33 cellular contexts compared by ENCODE assay signal in genomic region chr14:53389207-53389606, GRCh38.
DNase-seq lines count a peak whose midpoint lies in the region; ATAC-seq, FAIRE-seq and TF ChIP-seq lines count a peak whose summit lies in the region.
"Had no signal": no experiment of that assay in that cellular context is flagged by ENCODE, and none has a peak within 500 bp of the region (broad histone marks: within the 10 kb centered on the region; RNA-seq: fewer than 3 reads in every experiment).

No MANE protein-coding gene starts in this region.

- no peaks in the 10 kb centered on the region for H3K9me1 ChIP-seq in endothelial cell of umbilical vein (replicated peaks; ENCODE audit: control insufficient read depth, extremely low read depth, insufficient read depth, low read length)
- no peaks in the 10 kb centered on the region for H3K9me1 ChIP-seq in keratinocyte (ENCODE audit: control insufficient read depth, extremely low read depth, insufficient read depth, low read length)

- H3K4me1 Mint-ChIP-seq in activated CD8-positive, alpha-beta T cell treated with anti-CD3 and anti-CD28 coated beads for 36 hours (ENCODE audit: low read depth), result no peaks in the 10 kb centered on the region
- H3K4me1 Mint-ChIP-seq: activated CD4-positive, alpha-beta memory T cell treated with anti-CD3 and anti-CD28 coated beads, Interleukin-2, amount 10 ng/mL, durations not matched to agents 7 days and 5 days; memory B cell had no signal

- FAIRE-seq in endothelial cell of umbilical vein (lab: Jason Lieb, UNC) (peak; percentile 15), keratinocyte (lab: Jason Lieb, UNC) (peak; percentile 57), GM12892 (lab: Jason Lieb, UNC) (no peak)
- FAIRE-seq: endometrium, GM12891, HepG2, TTC549 had no signal

- H3K27me3 ChIP-seq in PC-3 (ENCODE audit: low read length), result no peaks in the 10 kb centered on the region
- no peaks in the 10 kb centered on the region for H3K27me3 ChIP-seq in endothelial cell of umbilical vein (ENCODE audit: control insufficient read depth in 2 of 2, insufficient read depth in 2 of 2, low read length in 2 of 2)
- H3K27me3 ChIP-seq in keratinocyte (ENCODE audit: control insufficient read depth, extremely low read depth, insufficient read depth, low read length), result no peaks in the 10 kb centered on the region
- H3K27me3 ChIP-seq: ascending aorta, SJCRH30, spleen had no signal

- dilution Hi-C loops in endothelial cell of umbilical vein (cut with MboI; ENCODE audit: extremely low pct_ligation_motif_present, low sequenced_read_pairs), result no loop called here
- dilution Hi-C loops in keratinocyte (cut with MboI; ENCODE audit: extremely low pct_ligation_motif_present, low sequenced_read_pairs), result no loop called here

- H3K27ac ChIP-seq in PC-3 (ENCODE audit: low read length) (no peak overlapping the region), endothelial cell of umbilical vein (ENCODE audit: insufficient read depth, low read depth, low read length) (no peak overlapping the region), keratinocyte (ENCODE audit: control insufficient read depth, insufficient read depth, low read length) (peak overlapping the region; percentile 88)
- H3K27ac ChIP-seq: ascending aorta, C4-2B, HL-60, SJCRH30, spleen had no signal

- H3K36me3 Mint-ChIP-seq in activated CD8-positive, alpha-beta T cell treated with anti-CD3 and anti-CD28 coated beads for 36 hours (ENCODE audit: low read depth), result no peaks in the 10 kb centered on the region
- H3K36me3 Mint-ChIP-seq: type B pancreatic cell had no signal

- TF ChIP-seq POLR2A in endothelial cell of umbilical vein (IDR thresholded peaks at IDR 0.05; ENCODE audit: low read depth, low read length) (no peak), GM12892 (IDR thresholded peaks at IDR 0.05; ENCODE audit: low read depth, low read length) (no peak)

- H3K4me2 ChIP-seq in PC-3 (ENCODE audit: low read length), result no peak overlapping the region
- no peak overlapping the region for H3K4me2 ChIP-seq in endothelial cell of umbilical vein (ENCODE audit: insufficient read depth, low read length)
- peak overlapping the region; percentile 73 for H3K4me2 ChIP-seq in keratinocyte (ENCODE audit: control insufficient read depth, extremely low read depth, insufficient read depth, low read depth, low read length)
- H3K4me2 ChIP-seq: GM23338 had no signal

- H3K36me3 ChIP-seq in PC-3 (ENCODE audit: low read depth, low read length) (no peaks in the 10 kb centered on the region), endothelial cell of umbilical vein (ENCODE audit: control insufficient read depth in 2 of 2, extremely low read depth in 1 of 2, insufficient read depth in 2 of 2, low read length in 2 of 2) (no peaks in the 10 kb centered on the region), keratinocyte (ENCODE audit: control insufficient read depth in 2 of 2, extremely low read depth in 1 of 2, insufficient read depth in 2 of 2, low read length in 2 of 2) (no peaks in the 10 kb centered on the region)
- H3K36me3 ChIP-seq: ascending aorta, SJCRH30, spleen had no signal

- TF ChIP-seq CTCF in PC-3 (conservative IDR thresholded peaks at IDR 0.05; ENCODE audit: low read depth, low read length) (no peak), endothelial cell of umbilical vein (IDR thresholded peaks at IDR 0.05; ENCODE audit: extremely low read depth in 1 of 2, insufficient read depth in 1 of 2, low read depth in 1 of 2, low read length in 2 of 2) (no peak), keratinocyte (optimal IDR thresholded peaks at IDR 0.05 in 1 of 3, IDR thresholded peaks at IDR 0.05 in 1 of 3, conservative IDR thresholded peaks at IDR 0.05 in 1 of 3; ENCODE audit: extremely low read depth in 1 of 3, insufficient read depth in 2 of 3, low read length in 3 of 3) (no peak)
- TF ChIP-seq CTCF in activated CD8-positive, alpha-beta T cell treated with anti-CD3 and anti-CD28 coated beads for 36 hours (IDR thresholded peaks at IDR 0.05), result no peak

- CTCF ChIA-PET in PC-3 (lab: Charles Lee), result no interaction called here
- CTCF ChIA-PET in endothelial cell of umbilical vein (lab: Charles Lee), result interaction anchor here (0.5 to 3.9 kb wide), 7 partner anchors 10 to 1114 kb away, joined by 3 to 12 read pairs (median 5); no protein-coding TSS in a partner anchor
- CTCF ChIA-PET in activated CD8-positive, alpha-beta T cell treated with anti-CD3 and anti-CD28 coated beads for 36 hours (lab: Charles Lee), result interaction anchor here (1.9 kb wide), 1 partner anchor 10 kb away, joined by 5 read pairs; no protein-coding TSS in a partner anchor

- H3F3A ChIP-seq in PC-3 (ENCODE audit: low read length, unreplicated experiment), result no peaks in the 10 kb centered on the region

- H3K9me2 ChIP-seq in PC-3 (replicated peaks; ENCODE audit: low read length), result no peaks in the 10 kb centered on the region

- H3K9me3 ChIP-seq in PC-3 (ENCODE audit: low read length) (no peaks in the 10 kb centered on the region), endothelial cell of umbilical vein (replicated peaks; ENCODE audit: control insufficient read depth, insufficient read depth, low read length) (no peaks in the 10 kb centered on the region), keratinocyte (ENCODE audit: control insufficient read depth, low read depth, low read length) (no peaks in the 10 kb centered on the region)
- H3K9me3 ChIP-seq: ascending aorta, SJCRH30 had no signal

- no peaks in the 10 kb centered on the region for H3K79me2 ChIP-seq in PC-3 (ENCODE audit: low read length)
- H3K79me2 ChIP-seq in endothelial cell of umbilical vein (ENCODE audit: control insufficient read depth, insufficient read depth, low read length), result no peaks in the 10 kb centered on the region
- H3K79me2 ChIP-seq in keratinocyte (ENCODE audit: control insufficient read depth, insufficient read depth, low read length), result no peaks in the 10 kb centered on the region

- intact Hi-C loops in PC-3 (cut with micrococcal nuclease), result no loop called here
- intact Hi-C loops in endothelial cell of umbilical vein (cut with micrococcal nuclease), result no loop called here
- intact Hi-C loops in activated CD8-positive, alpha-beta T cell treated with anti-CD3 and anti-CD28 coated beads for 36 hours (cut with micrococcal nuclease), result no loop called here

- DNase-seq in ELR (ENCODE audit: low read depth) (peak; percentile 65), PC-3 (peak; percentile 31), endothelial cell of umbilical vein (ENCODE audit: low read depth, low spot score) (peak; percentile 11), keratinocyte (ENCODE audit: low read depth, low spot score) (no peak), GM12892 (ENCODE audit: insufficient read length) (no peak), NCI-H82 (lab: John Stamatoyannopoulos, UW) (no peak)
- no peak for DNase-seq in activated CD8-positive, alpha-beta T cell treated with anti-CD3 and anti-CD28 coated beads for 36 hours
- no peak for DNase-seq in stimulated activated CD4-positive, alpha-beta T cell treated with anti-CD3 and anti-CD28 coated beads, Interleukin-15, amount 100 ng/mL, for 24 hours
- DNase-seq: activated CD4-positive, alpha-beta memory T cell treated with anti-CD3 and anti-CD28 coated beads, Interleukin-2, amount 10 ng/mL, durations not matched to agents 7 days and 5 days; activated CD4-positive, alpha-beta T cell treated with anti-CD3 and anti-CD28 coated beads for 1 hour; central memory CD4-positive, alpha-beta T cell; DND-41; left colon; NCI-H1092; NCI-H2029; posterior cingulate gyrus; right cardiac atrium; SJCRH30; spleen; stimulated activated CD4-positive, alpha-beta T cell treated with anti-CD3 and anti-CD28 coated beads, Interleukin-4, amount 100 ng/mL, for 1 hour; T-helper 1 cell had no signal

- H4K20me1 ChIP-seq in PC-3 (ENCODE audit: low read length) (no peaks in the 10 kb centered on the region), endothelial cell of umbilical vein (replicated peaks; ENCODE audit: control insufficient read depth, extremely low read depth, insufficient read depth, low read length) (no peaks in the 10 kb centered on the region), keratinocyte (ENCODE audit: control insufficient read depth, extremely low read depth, insufficient read depth, low read length) (no peaks in the 10 kb centered on the region)

- H3K27ac Mint-ChIP-seq in activated CD8-positive, alpha-beta T cell treated with anti-CD3 and anti-CD28 coated beads for 36 hours, result no peak overlapping the region
- H3K27ac Mint-ChIP-seq: activated CD4-positive, alpha-beta memory T cell treated with anti-CD3 and anti-CD28 coated beads, Interleukin-2, amount 10 ng/mL, durations not matched to agents 7 days and 5 days; activated naive CD8-positive, alpha-beta T cell; GM23338; memory B cell; type B pancreatic cell had no signal

- no peak overlapping the region for H3K4me3 Mint-ChIP-seq in activated CD8-positive, alpha-beta T cell treated with anti-CD3 and anti-CD28 coated beads for 36 hours
- H3K4me3 Mint-ChIP-seq: activated CD4-positive, alpha-beta memory T cell treated with anti-CD3 and anti-CD28 coated beads, Interleukin-2, amount 10 ng/mL, durations not matched to agents 7 days and 5 days; activated naive CD8-positive, alpha-beta T cell; GM23338; memory B cell; type B pancreatic cell had no signal

- ATAC-seq in PC-3, result no peak; the same call in 1 of the 2 replicates
- ATAC-seq in activated CD8-positive, alpha-beta T cell treated with anti-CD3 and anti-CD28 coated beads for 36 hours, result no peak
- ATAC-seq: GM23338, HepG2, left colon, Panc1, right cardiac atrium had no signal

- H3K4me3 ChIP-seq in PC-3 (ENCODE audit: low read length), result no peak overlapping the region
- no peak overlapping the region for H3K4me3 ChIP-seq in endothelial cell of umbilical vein (replicated peaks in 1 of 3; ENCODE audit: insufficient read depth in 1 of 3, low read depth in 1 of 3, low read length in 3 of 3)
- H3K4me3 ChIP-seq in keratinocyte (ENCODE audit: control insufficient read depth in 2 of 3, extremely low read depth in 1 of 3, insufficient read depth in 2 of 3, low read depth in 1 of 3, low read length in 3 of 3), result no peak overlapping the region
- H3K4me3 ChIP-seq: ascending aorta, GM23338, SJCRH30, spleen had no signal

- BruUV-seq in PC-3 (replicated peaks; lab: Mats Ljungman, UMichigan), result no TSS peak
- BruUV-seq in endothelial cell of umbilical vein (replicated peaks; lab: Mats Ljungman, UMichigan), result no TSS peak

- H3K27me3 Mint-ChIP-seq in activated CD8-positive, alpha-beta T cell treated with anti-CD3 and anti-CD28 coated beads for 36 hours, result peaks cover 1% of the 10 kb centered on the region
- H3K27me3 Mint-ChIP-seq: activated CD4-positive, alpha-beta memory T cell treated with anti-CD3 and anti-CD28 coated beads, Interleukin-2, amount 10 ng/mL, durations not matched to agents 7 days and 5 days; activated naive CD8-positive, alpha-beta T cell had no signal

- H3K4me1 ChIP-seq in PC-3 (ENCODE audit: insufficient read depth, low read length) (peaks cover 24% of the 10 kb centered on the region), endothelial cell of umbilical vein (ENCODE audit: control insufficient read depth, extremely low read depth, insufficient read depth, low read length) (peaks cover 13% of the 10 kb centered on the region), keratinocyte (ENCODE audit: control insufficient read depth, extremely low read depth, insufficient read depth, low read length) (peaks cover 49% of the 10 kb centered on the region)
- H3K4me1 ChIP-seq: ascending aorta, spleen had no signal

- POLR2A ChIA-PET in PC-3 (lab: Charles Lee; ENCODE audit: unreplicated experiment), result no interaction called here
- POLR2A ChIA-PET in endothelial cell of umbilical vein (lab: Charles Lee), result no interaction called here
- POLR2A ChIA-PET in activated CD8-positive, alpha-beta T cell treated with anti-CD3 and anti-CD28 coated beads for 36 hours (lab: Charles Lee), result no interaction called here

- no peak overlapping the region for H3K9ac ChIP-seq in PC-3 (ENCODE audit: low read length)
- H3K9ac ChIP-seq in endothelial cell of umbilical vein (replicated peaks; ENCODE audit: extremely low read depth, insufficient read depth, low read length), result no peak overlapping the region
- no peak overlapping the region for H3K9ac ChIP-seq in keratinocyte (ENCODE audit: control insufficient read depth, extremely low read depth, insufficient read depth, low read length)

- H2AFZ ChIP-seq in PC-3 (ENCODE audit: low read length) (no peak overlapping the region), endothelial cell of umbilical vein (ENCODE audit: low read depth, low read length) (no peak overlapping the region), keratinocyte (ENCODE audit: control insufficient read depth, low read length) (no peak overlapping the region)
- H2AFZ ChIP-seq: GM23338 had no signal

- H3K9me3 Mint-ChIP-seq in activated CD8-positive, alpha-beta T cell treated with anti-CD3 and anti-CD28 coated beads for 36 hours, result peaks cover 5% of the 10 kb centered on the region
- H3K9me3 Mint-ChIP-seq: type B pancreatic cell had no signal

Comparison
In these comparisons a context has a peak if more than half of its experiments do, and no peak if none do; other contexts are left out.
1. DNase-seq: peak in ELR (single experiment), PC-3 (single experiment) and endothelial cell of umbilical vein (single experiment); none in keratinocyte (single experiment), activated CD8-positive, alpha-beta T cell treated with anti-CD3 and anti-CD28 coated beads for 36 hours (single experiment), GM12892 (single experiment), NCI-H82 (single experiment) and stimulated activated CD4-positive, alpha-beta T cell treated with anti-CD3 and anti-CD28 coated beads, Interleukin-15, amount 100 ng/mL, for 24 hours (single experiment).